8 cellular contexts compared by ENCODE assay signal in the genomic region with DNA sequence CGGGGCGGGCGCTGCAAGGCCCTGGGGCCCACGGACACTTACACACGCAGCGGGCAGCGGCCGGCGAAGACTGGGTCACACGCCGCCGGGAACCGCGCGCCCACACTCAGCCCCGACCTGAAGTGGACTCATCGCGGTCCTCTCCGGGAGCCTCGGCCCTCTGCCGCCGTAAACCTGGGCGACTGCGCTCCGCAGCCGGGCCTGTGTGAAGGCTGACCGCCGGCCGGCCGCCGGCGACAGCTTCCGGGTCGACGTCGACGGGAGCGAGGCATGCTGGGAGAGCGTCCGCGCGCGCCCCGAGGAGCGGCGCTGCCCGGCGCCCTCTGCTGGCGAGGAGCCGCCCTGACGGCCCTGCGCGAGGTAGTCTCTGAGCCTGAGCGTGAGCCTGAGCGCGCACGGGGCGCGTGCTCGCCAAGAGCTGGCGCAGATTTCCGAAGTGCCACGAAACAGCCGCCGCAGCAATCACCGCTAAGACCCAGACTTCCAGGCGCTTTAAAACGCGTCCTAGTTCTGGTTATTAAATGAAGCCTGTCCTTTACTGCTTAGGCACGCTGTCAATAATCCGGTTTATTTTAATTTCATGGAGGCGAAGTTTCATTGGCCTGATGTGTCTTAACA. TPM values are rescaled to one million over a fixed set of nuclear protein-coding genes. Genes with fewer than 3 reads are reported as not detected.
A peak's percentile ranks its signal among the peaks of the same experiment; 100 is the strongest.
DNase-seq lines count a peak whose midpoint lies in the region; ATAC-seq and TF ChIP-seq lines count a peak whose summit lies in the region.

A gene with protein sequence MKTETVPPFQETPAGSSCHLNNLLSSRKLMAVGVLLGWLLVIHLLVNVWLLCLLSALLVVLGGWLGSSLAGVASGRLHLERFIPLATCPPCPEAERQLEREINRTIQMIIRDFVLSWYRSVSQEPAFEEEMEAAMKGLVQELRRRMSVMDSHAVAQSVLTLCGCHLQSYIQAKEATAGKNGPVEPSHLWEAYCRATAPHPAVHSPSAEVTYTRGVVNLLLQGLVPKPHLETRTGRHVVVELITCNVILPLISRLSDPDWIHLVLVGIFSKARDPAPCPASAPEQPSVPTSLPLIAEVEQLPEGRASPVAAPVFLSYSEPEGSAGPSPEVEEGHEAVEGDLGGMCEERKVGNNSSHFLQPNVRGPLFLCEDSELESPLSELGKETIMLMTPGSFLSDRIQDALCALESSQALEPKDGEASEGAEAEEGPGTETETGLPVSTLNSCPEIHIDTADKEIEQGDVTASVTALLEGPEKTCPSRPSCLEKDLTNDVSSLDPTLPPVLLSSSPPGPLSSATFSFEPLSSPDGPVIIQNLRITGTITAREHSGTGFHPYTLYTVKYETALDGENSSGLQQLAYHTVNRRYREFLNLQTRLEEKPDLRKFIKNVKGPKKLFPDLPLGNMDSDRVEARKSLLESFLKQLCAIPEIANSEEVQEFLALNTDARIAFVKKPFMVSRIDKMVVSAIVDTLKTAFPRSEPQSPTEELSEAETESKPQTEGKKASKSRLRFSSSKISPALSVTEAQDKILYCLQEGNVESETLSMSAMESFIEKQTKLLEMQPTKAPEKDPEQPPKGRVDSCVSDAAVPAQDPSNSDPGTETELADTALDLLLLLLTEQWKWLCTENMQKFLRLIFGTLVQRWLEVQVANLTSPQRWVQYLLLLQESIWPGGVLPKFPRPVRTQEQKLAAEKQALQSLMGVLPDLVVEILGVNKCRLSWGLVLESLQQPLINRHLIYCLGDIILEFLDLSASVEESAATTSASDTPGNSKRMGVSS (minus strand): TSS at position 242 of the 618 bp plus-strand sequence. CDS start 540 bp downstream, outside the sequence.

- H3K9ac ChIP-seq in HUES64 (ENCODE audit: low read depth, low read length) = peak within 1 kb of the TSS; percentile 88

- peak within 1 kb of the TSS; percentile 93 for H3K4me3 ChIP-seq in HUES64 (ENCODE audit: low read length)
- H3K4me3 ChIP-seq in OCI-LY7 (ENCODE audit: low read depth, low read length, poor library complexity, severe bottlenecking) = peak within 1 kb of the TSS; percentile 93
- H3K4me3 ChIP-seq in epithelial cell of proximal tubule (ENCODE audit: low read depth, low read length) = peak within 1 kb of the TSS; percentile 97

- H3K4me2 ChIP-seq in OCI-LY7 (ENCODE audit: low read length) = peak within 1 kb of the TSS; percentile 77

- no peaks in the 10 kb centered on the region for H3K9me2 ChIP-seq in OCI-LY7 (ENCODE audit: insufficient read depth, low read length)

- H3K4me1 ChIP-seq in HUES64 (ENCODE audit: insufficient read depth, low read length) (peaks cover 7% of the 10 kb centered on the region), OCI-LY7 (ENCODE audit: insufficient read depth, low read length, poor library complexity, severe bottlenecking) (peaks cover 7% of the 10 kb centered on the region)

- H3K27ac ChIP-seq in HUES64 (ENCODE audit: low read depth, low read length) (peak within 1 kb of the TSS; percentile 37; the same call in 1 of the 2 replicates), OCI-LY7 (ENCODE audit: low read depth, low read length, poor library complexity, severe bottlenecking) (no peak within 1 kb of the TSS)

- H3K27me3 ChIP-seq in HUES64 (ENCODE audit: insufficient read depth, low read length) = peaks cover 17% of the 10 kb centered on the region

- CTCF ChIA-PET in OCI-LY7 (lab: Charles Lee; ENCODE audit: unreplicated experiment) = interaction anchor here (0.6 to 1.6 kb wide), 2 partner anchors 22 to 28 kb away, joined by 3 read pairs; no protein-coding TSS in a partner anchor

- H3K9me3 ChIP-seq in HUES64 (ENCODE audit: insufficient read depth, low read depth, low read length) (no peaks in the 10 kb centered on the region), OCI-LY7 (ENCODE audit: low read length) (no peaks in the 10 kb centered on the region)

- H3K36me3 ChIP-seq in HUES64 (ENCODE audit: insufficient read depth, low read length) (peaks cover 27% of the 10 kb centered on the region), OCI-LY7 (ENCODE audit: insufficient read depth, low read length) (peaks cover 21% of the 10 kb centered on the region)

- H2AFZ ChIP-seq in OCI-LY7 (ENCODE audit: low read length) = peak within 1 kb of the TSS; percentile 84

- H3K79me2 ChIP-seq in OCI-LY7 (ENCODE audit: insufficient read depth, low read depth, low read length) = peaks cover 8% of the 10 kb centered on the region; the same call in 1 of the 2 replicates

- no TSS peak for BruUV-seq in OCI-LY7 (replicated peaks; lab: Mats Ljungman, UMichigan)

- DNase-seq in DMS153 (lab: John Stamatoyannopoulos, UW) (peak; percentile 76), OCI-LY7 (ENCODE audit: low spot score) (peak; percentile 89), activated T-cell treated with anti-CD3 and anti-CD28 coated beads for 48 hours (ENCODE audit: low read depth) (peak; percentile 94), epithelial cell of proximal tubule (ENCODE audit: low read depth) (no peak), mucosa of gallbladder (ENCODE audit: low spot score) (peak; percentile 94)
- DNase-seq in stimulated activated CD8-positive, alpha-beta memory T cell treated with anti-CD3 and anti-CD28 coated beads, Interleukin-4, amount 100 ng/mL, for 4 hours (ENCODE audit: low read depth in 2 of 2, low spot score in 1 of 2) = peak; percentile 73 to 77

- WGBS in HUES64 = 1% methylated on average over 72 of the region's 72 CpGs

- POLR2A ChIA-PET in OCI-LY7 (lab: Charles Lee) = interaction anchor here (0.5 to 1.2 kb wide), 2 partner anchors 16 to 926 kb away, joined by 3 read pairs; no protein-coding TSS in a partner anchor

- peak; percentile 80 for TF ChIP-seq CTCF in OCI-LY7 (conservative IDR thresholded peaks at IDR 0.05; ENCODE audit: low read length)
- TF ChIP-seq CTCF in epithelial cell of proximal tubule (conservative IDR thresholded peaks at IDR 0.05; ENCODE audit: low read depth, low read length) = peak; percentile 88

- ATAC-seq in GM21447 (IDR thresholded peaks at IDR 0.05; ENCODE audit: unreplicated experiment) = peak; percentile 99

- H4K20me1 ChIP-seq in OCI-LY7 (ENCODE audit: insufficient read depth, low read length) = no peaks in the 10 kb centered on the region

- intact Hi-C loops in OCI-LY7 (cut with micrococcal nuclease; ENCODE audit: unreplicated experiment) = loop anchor here (10.0 kb wide), 1 partner anchor 458 kb away; the partner anchor contains the start of gene NTM

RNA-seq across cellular contexts. Expression of the gene that starts here (rescaled TPM):
- 16.8 TPM for polyA plus RNA-seq in HUES64 (2013, experiment 1 of 2)
- polyA plus RNA-seq in HUES64 (2013, experiment 2 of 2) = 16.2 TPM
- 35.8 and 43.5 TPM in 2 replicates for total RNA-seq in OCI-LY7 (2014; rRNA removed; shearing (Covaris generic))
- total RNA-seq in OCI-LY7 (2022) (34.8 and 35.0 TPM in 2 replicates), epithelial cell of proximal tubule (37.8 and 43.5 TPM in 2 replicates), mucosa of gallbladder (76.6 TPM)
